17 cellular contexts compared by ENCODE assay signal in the genomic region with DNA sequence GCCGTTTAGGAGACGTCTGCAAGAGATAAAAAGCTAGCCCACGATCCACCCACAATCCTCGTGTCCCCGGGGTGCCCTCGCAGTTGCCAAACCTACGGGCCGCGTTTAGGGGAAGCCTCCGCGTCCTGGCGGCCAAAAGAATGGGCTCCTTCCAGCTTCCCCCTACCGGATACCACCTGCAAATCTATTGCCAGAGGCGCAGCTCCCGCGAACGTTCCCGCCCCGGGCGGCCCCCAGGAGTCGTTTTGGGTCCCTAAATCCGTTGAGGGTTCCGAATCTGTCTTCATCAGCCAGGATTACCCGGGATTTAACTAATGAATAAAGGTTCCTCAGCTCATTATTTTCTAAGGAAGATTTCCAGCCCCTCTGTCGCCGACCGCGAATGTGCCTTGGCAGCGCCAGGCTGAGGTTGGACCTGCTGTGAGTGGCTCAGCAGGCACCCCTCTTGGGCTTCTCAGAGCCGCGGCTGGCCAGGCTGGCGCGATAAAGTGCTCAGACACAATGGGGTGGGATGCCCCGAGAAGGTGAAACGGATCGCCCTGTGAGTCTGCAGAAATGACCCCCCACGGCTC. TPM values are rescaled to one million over a fixed set of nuclear protein-coding genes. Genes with fewer than 3 reads are reported as not detected.
A peak's percentile ranks its signal among the peaks of the same experiment; 100 is the strongest.
DNase-seq lines count a peak whose midpoint lies in the region; TF ChIP-seq lines count a peak whose summit lies in the region.
"Had no signal": no experiment of that assay in that cellular context is flagged by ENCODE, and none has a peak within 500 bp of the region (broad histone marks: within the 10 kb centered on the region; RNA-seq: fewer than 3 reads in every experiment).

No MANE protein-coding gene starts in this region.

- H3K4me1 ChIP-seq in HUES48 (ENCODE audit: control insufficient read depth, insufficient read depth, low read length) (peaks cover 20% of the 10 kb centered on the region), parathyroid adenoma (no peaks in the 10 kb centered on the region)

- H3K27me3 ChIP-seq in HUES48 (ENCODE audit: control insufficient read depth, insufficient read depth, low read length) (peaks cover 88% of the 10 kb centered on the region), parathyroid adenoma (ENCODE audit: control insufficient read depth, insufficient read depth, low read length) (peaks cover 12% of the 10 kb centered on the region)

- peak overlapping the region; percentile 42 for H3K4me2 ChIP-seq in parathyroid adenoma (ENCODE audit: low read length)

- H3K4me3 ChIP-seq in HUES48 (ENCODE audit: low read depth, low read length) (peak overlapping the region; percentile 59; the same call in 1 of the 2 replicates), parathyroid adenoma (ENCODE audit: low read depth, low read length) (peak overlapping the region; percentile 14)
- H3K4me3 ChIP-seq: sigmoid colon, tibial nerve had no signal

- H3K9me3 ChIP-seq in HUES48 (ENCODE audit: control insufficient read depth, insufficient read depth, low read length) (no peaks in the 10 kb centered on the region), parathyroid adenoma (ENCODE audit: control insufficient read depth, low read length) (no peaks in the 10 kb centered on the region)
- H3K9me3 ChIP-seq: sigmoid colon, tibial nerve had no signal

- H3K79me2 ChIP-seq in parathyroid adenoma = no peaks in the 10 kb centered on the region

- DNase-seq in NCI-H510A treated with DMSO at 0.1 percent for 48 hours (lab: John Stamatoyannopoulos, UW) = peak; percentile 28
- DNase-seq in NCI-H510A (lab: John Stamatoyannopoulos, UW) = no peak
- DNase-seq in ecto neural progenitor cell (ENCODE audit: low spot score) = peak; percentile 52
- DNase-seq in GM03348 (ENCODE audit: low spot score) = no peak
- no peak for DNase-seq in RKO (ENCODE audit: low spot score)
- no peak for DNase-seq in A172 (ENCODE audit: low spot score)
- DNase-seq: activated CD4-positive, alpha-beta T cell treated with anti-CD3 and anti-CD28 coated beads for 4 hours; activated naive CD4-positive, alpha-beta T cell treated with anti-CD3 and anti-CD28 coated beads for 36 hours; cerebellar nuclear complex; islet precursor cell; NCI-H187 treated with DMSO at 0.1 percent for 48 hours; sigmoid colon had no signal

- H3K36me3 ChIP-seq in HUES48 (ENCODE audit: control insufficient read depth, insufficient read depth, low read length) (no peaks in the 10 kb centered on the region), parathyroid adenoma (ENCODE audit: control insufficient read depth, insufficient read depth, low read length) (no peaks in the 10 kb centered on the region)
- H3K36me3 ChIP-seq: sigmoid colon, tibial nerve had no signal

- TF ChIP-seq CTCF in parathyroid adenoma (IDR thresholded peaks at IDR 0.05) = no peak

- H3K9ac ChIP-seq in HUES48 (ENCODE audit: low read depth, low read length) = no peak overlapping the region
- H3K9ac ChIP-seq in parathyroid adenoma = no peak overlapping the region

- H2AFZ ChIP-seq in parathyroid adenoma = peak overlapping the region; percentile 69

- H3K27ac ChIP-seq in HUES48 (ENCODE audit: low read depth, low read length) (no peak overlapping the region), parathyroid adenoma (no peak overlapping the region)
- H3K27ac ChIP-seq: sigmoid colon, tibial nerve had no signal

RNA-seq across cellular contexts. Expression of a gene that starts 2.8 kb away (rescaled TPM):
- 0.10 TPM in 1 of 2 replicates, not detected in the other for total RNA-seq in A172 (2014; rRNA removed; shearing (Covaris generic))
- total RNA-seq: A673; activated naive CD4-positive, alpha-beta T cell treated with anti-CD3 and anti-CD28 coated beads for 36 hours; myocyte; sigmoid colon; tibial nerve had no signal

RNA-seq across cellular contexts. Expression of a gene that starts 26.8 kb away (rescaled TPM):
- 0.10 and 0.57 TPM in 2 replicates for total RNA-seq in A172 (2014; rRNA removed; shearing (Covaris generic))

Comparison
In these comparisons a context has a peak if more than half of its experiments do, and no peak if none do; other contexts are left out.
1. DNase-seq: peak in NCI-H510A treated with DMSO at 0.1 percent for 48 hours (single experiment) and ecto neural progenitor cell (single experiment); none in NCI-H510A (single experiment), GM03348 (single experiment), RKO (single experiment) and A172 (single experiment).